38 cellular contexts compared by ENCODE assay signal in genomic region chr3:187651282-187651681, GRCh38. TPM values are rescaled to one million over a fixed set of nuclear protein-coding genes. Genes with fewer than 3 reads are reported as not detected.
"Had no signal": no experiment of that assay in that cellular context is flagged by ENCODE, and none has a peak within 500 bp of the region (broad histone marks: within the 10 kb centered on the region; RNA-seq: fewer than 3 reads in every experiment).

No MANE protein-coding gene starts in this region.

- H3K4me3 ChIP-seq: MG63 had no signal

- H3K9me3 ChIP-seq: MG63 had no signal

- H3K36me3 ChIP-seq: MG63 had no signal

- DNase-seq: Karpas-422, Kasumi-1, MG63, MM.1S, MV-4-11, NCI-H1048, NCI-H1092, NCI-H1092 treated with DMSO at 0.1 percent for 48 hours, NCI-H1105, NCI-H1105 treated with DMSO at 0.1 percent for 48 hours, NCI-H1417, NCI-H1417 treated with DMSO at 0.1 percent for 48 hours, NCI-H1436, NCI-H1436 treated with DMSO at 0.1 percent for 48 hours, NCI-H146, NCI-H1694, NCI-H1694 treated with DMSO at 0.1 percent for 48 hours, NCI-H187, NCI-H187 treated with DMSO at 0.1 percent for 48 hours, NCI-H1930, NCI-H2029, NCI-H2029 treated with DMSO at 0.1 percent for 48 hours, NCI-H2081, NCI-H2081 treated with DMSO at 0.1 percent for 48 hours, NCI-H2107, NCI-H2171, NCI-H2171 treated with DMSO at 0.1 percent for 48 hours, NCI-H2227 treated with DMSO at 0.1 percent for 48 hours, NCI-H226, NCI-H345, NCI-H446, NCI-H446 treated with DMSO at 0.1 percent for 48 hours, NCI-H510A, NCI-H510A treated with DMSO at 0.1 percent for 48 hours had no signal

RNA-seq across cellular contexts. Expression of gene SST, which starts 18.9 kb away (rescaled TPM):
- total RNA-seq: LHCN-M2, MCF 10A, NCI-H460 had no signal

RNA-seq across cellular contexts. Expression of gene RTP2, which starts 51.1 kb away (rescaled TPM):
- total RNA-seq: LHCN-M2, M059J, MCF 10A, NCI-H460 had no signal
